In the genomic region with DNA sequence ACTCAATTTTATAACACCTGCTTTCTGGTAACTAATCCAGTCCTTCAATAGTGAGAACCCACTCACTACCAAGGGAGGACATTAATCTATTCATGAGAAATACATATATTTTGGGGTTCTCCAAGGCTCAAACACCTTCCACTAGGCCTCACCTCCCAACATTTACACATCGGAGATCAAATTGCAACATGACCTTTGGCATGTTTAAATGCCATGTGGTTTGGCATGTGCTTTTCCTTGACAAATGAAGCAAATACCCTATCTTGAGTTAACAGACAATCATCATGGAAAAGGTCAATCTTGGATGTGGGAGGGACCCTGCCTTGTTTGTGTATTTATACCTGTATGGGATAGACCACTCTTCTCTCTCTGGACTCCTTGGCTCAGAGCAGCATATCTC, we compare ENCODE assay signal across 18 cellular contexts. TPM values are rescaled to one million over a fixed set of nuclear protein-coding genes. Genes with fewer than 3 reads are reported as not detected.
DNase-seq lines count a peak whose midpoint lies in the region; ATAC-seq, FAIRE-seq and TF ChIP-seq lines count a peak whose summit lies in the region.
"Had no signal": no experiment of that assay in that cellular context is flagged by ENCODE, and none has a peak within 500 bp of the region (broad histone marks: within the 10 kb centered on the region; RNA-seq: fewer than 3 reads in every experiment).

No MANE protein-coding gene starts in this region.

- H3K27me3 ChIP-seq in PC-3 (ENCODE audit: low read length), result no peaks in the 10 kb centered on the region
- no peaks in the 10 kb centered on the region for H3K27me3 ChIP-seq in HepG2 (ENCODE audit: control insufficient read depth in 1 of 2, insufficient read depth in 2 of 2, low read length in 2 of 2)

- H4K20me1 ChIP-seq in PC-3 (ENCODE audit: low read length), result no peaks in the 10 kb centered on the region
- H4K20me1 ChIP-seq in HepG2 (ENCODE audit: insufficient read depth, low read length), result no peaks in the 10 kb centered on the region

- no peak for FAIRE-seq in HepG2 (lab: Jason Lieb, UNC)
- FAIRE-seq: GM12878, GM18507 had no signal

- no peak for TF ChIP-seq RAD21 in HepG2 (CRISPR knock-in tag; IDR thresholded peaks at IDR 0.05)

- H3K79me2 ChIP-seq in PC-3 (ENCODE audit: low read length), result no peaks in the 10 kb centered on the region
- H3K79me2 ChIP-seq in HepG2 (ENCODE audit: insufficient read depth, low read length), result no peaks in the 10 kb centered on the region

- CTCF ChIA-PET in PC-3 (lab: Charles Lee) (interaction anchor here (0.5 to 1.5 kb wide), 5 partner anchors 21 to 584 kb away, joined by 3 to 15 read pairs (median 5); no protein-coding TSS in a partner anchor), HepG2 (lab: Yijun Ruan, JAX; ENCODE audit: low intra/inter-chr PET ratio, low total read pairs) (no interaction called here)

- H3K4me1 ChIP-seq in PC-3 (ENCODE audit: insufficient read depth, low read length) (peaks cover 49% of the 10 kb centered on the region), HepG2 (ENCODE audit: insufficient read depth, low read length) (peaks cover 35% of the 10 kb centered on the region)

- TF ChIP-seq POLR2A in HepG2 (IDR thresholded peaks at IDR 0.05; ENCODE audit: insufficient read depth in 1 of 2, low read depth in 2 of 2, low read length in 2 of 2), result no peak

- H3K4me3 Mint-ChIP-seq in progenitor cell of endocrine pancreas (ENCODE audit: low read depth), result no peak overlapping the region
- H3K4me3 Mint-ChIP-seq: CD8-positive, alpha-beta memory T cell; IgD-negative memory B cell had no signal

- BruUV-seq in PC-3 (replicated peaks; lab: Mats Ljungman, UMichigan) (no TSS peak), HepG2 (replicated peaks; lab: Mats Ljungman, UMichigan) (no TSS peak)

- H3K9me3 ChIP-seq in PC-3 (ENCODE audit: low read length), result no peaks in the 10 kb centered on the region
- H3K9me3 ChIP-seq in HepG2 (ENCODE audit: low read length), result no peaks in the 10 kb centered on the region

- peaks cover 11% of the 10 kb centered on the region for H3F3A ChIP-seq in PC-3 (ENCODE audit: low read length, unreplicated experiment)

- H3K4me2 ChIP-seq in PC-3 (ENCODE audit: low read length) (peak overlapping the region; percentile 71), HepG2 (ENCODE audit: low read depth, low read length) (no peak overlapping the region; the same call in 1 of the 2 replicates)

- POLR2A ChIA-PET in PC-3 (lab: Charles Lee; ENCODE audit: unreplicated experiment) (interaction anchor here (0.5 to 0.7 kb wide), 5 partner anchors 41 to 793 kb away, joined by 3 to 8 read pairs (median 4); no protein-coding TSS in a partner anchor), HepG2 (lab: Yijun Ruan, JAX) (no interaction called here)

- H3K4me1 Mint-ChIP-seq in progenitor cell of endocrine pancreas (ENCODE audit: low read depth), result peaks cover 45% of the 10 kb centered on the region
- H3K4me1 Mint-ChIP-seq: CD8-positive, alpha-beta memory T cell; IgD-negative memory B cell had no signal

- H3K9ac ChIP-seq in PC-3 (ENCODE audit: low read length), result peak overlapping the region; percentile 23; the same call in 1 of the 2 replicates
- H3K9ac ChIP-seq in HepG2 (ENCODE audit: insufficient read depth, low read depth, low read length), result no peak overlapping the region

- H3K27me3 Mint-ChIP-seq in progenitor cell of endocrine pancreas, result no peaks in the 10 kb centered on the region
- H3K27me3 Mint-ChIP-seq: IgD-negative memory B cell had no signal

- H3K9me3 Mint-ChIP-seq in progenitor cell of endocrine pancreas (ENCODE audit: low read depth), result peaks cover 8% of the 10 kb centered on the region

- H3K27ac ChIP-seq in PC-3 (ENCODE audit: low read length) (peak overlapping the region; percentile 75), HepG2 (ENCODE audit: extremely low read length, insufficient read depth, low read length) (no peak overlapping the region)

- TF ChIP-seq EP300 in HepG2 (IDR thresholded peaks at IDR 0.05; ENCODE audit: low read depth in 2 of 2, low read length in 2 of 2) (no peak), HepG2 (CRISPR knock-in tag; IDR thresholded peaks at IDR 0.05; ENCODE audit: borderline replicate concordance) (no peak)

- H3K4me3 ChIP-seq in PC-3 (ENCODE audit: low read length) (peak overlapping the region; percentile 3; the same call in 1 of the 2 replicates), HepG2 (replicated peaks in 1 of 3; ENCODE audit: insufficient read depth in 1 of 3, low read depth in 2 of 3, low read length in 3 of 3) (no peak overlapping the region)
- H3K4me3 ChIP-seq: GM12878 had no signal

- TF ChIP-seq CTCF in PC-3 (conservative IDR thresholded peaks at IDR 0.05; ENCODE audit: low read depth, low read length) (no peak), HepG2 (CRISPR knock-in tag; IDR thresholded peaks at IDR 0.05) (no peak), progenitor cell of endocrine pancreas (IDR thresholded peaks at IDR 0.05; ENCODE audit: unreplicated experiment) (no peak)

- intact Hi-C loops in PC-3 (cut with micrococcal nuclease), result no loop called here
- intact Hi-C loops in HepG2 (cut with micrococcal nuclease; ENCODE audit: unreplicated experiment), result loop anchor here (10.0 kb wide), 2 partner anchors 238 to 312 kb away; a partner anchor contains a TSS

- peaks cover 5% of the 10 kb centered on the region for H3K36me3 Mint-ChIP-seq in progenitor cell of endocrine pancreas (ENCODE audit: insufficient read depth)
- H3K36me3 Mint-ChIP-seq: CD8-positive, alpha-beta memory T cell; IgD-negative memory B cell had no signal

- no peak overlapping the region for H2AFZ ChIP-seq in PC-3 (ENCODE audit: low read length)
- H2AFZ ChIP-seq in HepG2 (ENCODE audit: low read length), result no peak overlapping the region

- peak; percentile 41 for DNase-seq in PC-3
- peak; percentile 34 for DNase-seq in HepG2 (ENCODE audit: low spot score)
- no peak for DNase-seq in progenitor cell of endocrine pancreas (ENCODE audit: low spot score, unreplicated experiment)
- no peak for DNase-seq in NCI-H510A treated with DMSO at 0.1 percent for 48 hours (lab: John Stamatoyannopoulos, UW)
- no peak for DNase-seq in SIG-M5 treated with dmso at 0.1 percent for 504 hours (lab: John Stamatoyannopoulos, UW; ENCODE audit: unreplicated experiment)
- no peak for DNase-seq in RPMI8226
- DNase-seq: CD8-positive, alpha-beta memory T cell; NCI-H1417 treated with DMSO at 0.1 percent for 48 hours; NCI-H526 treated with DMSO at 0.1 percent for 48 hours; Right ventricle myocardium superior had no signal

- peak overlapping the region; percentile 94 for H3K27ac Mint-ChIP-seq in progenitor cell of endocrine pancreas
- H3K27ac Mint-ChIP-seq: CD8-positive, alpha-beta memory T cell; IgD-negative memory B cell had no signal

- 0% methylated on average over 1 of the region's 1 CpG for WGBS in HepG2 (ENCODE audit: low lambda C conversion rate)

- ATAC-seq in PC-3, result no peak
- ATAC-seq in HepG2, result no peak; the same call in 2 of the 3 replicates
- ATAC-seq in HG02981 (IDR thresholded peaks at IDR 0.05; ENCODE audit: unreplicated experiment), result no peak
- ATAC-seq: GM12878, HCT116, SK-N-SH treated with all-trans-retinoic acid at 6 μM for 48 hours had no signal

- no peaks in the 10 kb centered on the region for H3K9me2 ChIP-seq in PC-3 (replicated peaks; ENCODE audit: low read length)

- no peaks in the 10 kb centered on the region for H3K36me3 ChIP-seq in PC-3 (ENCODE audit: low read depth, low read length)
- no peaks in the 10 kb centered on the region for H3K36me3 ChIP-seq in HepG2 (replicated peaks in 1 of 2; ENCODE audit: control insufficient read depth in 1 of 2, insufficient read depth in 2 of 2, low read length in 2 of 2)

- in situ Hi-C loops in HepG2 (cut with HindIII; ENCODE audit: extremely low pct_ligation_motif_present, low pct_unique_long_range_greater_than_20kb), result no loop called here

RNA-seq across cellular contexts. Expression of a gene that starts 21.9 kb away (rescaled TPM):
- total RNA-seq in PC-3 (2014; rRNA removed) (not detected in 2 replicates), HepG2 (2016; rRNA removed; fragmentation: Illumina TruSeq; extraction: Trizol) (not detected in 2 replicates), progenitor cell of endocrine pancreas (not detected in 2 replicates)
- total RNA-seq in HepG2 (2016; cell fraction: cytosol; rRNA removed; fragmentation: Illumina TruSeq; extraction: Trizol; ENCODE audit: low read depth), result not detected in 2 replicates
- not detected in 2 replicates for total RNA-seq in HepG2 (2016; cell fraction: insoluble cytoplasmic fraction; rRNA removed; fragmentation: Illumina TruSeq; extraction: Trizol)
- total RNA-seq in HepG2 (2016; cell fraction: membrane; rRNA removed; fragmentation: Illumina TruSeq; extraction: Trizol), result not detected in 2 replicates
- total RNA-seq in HepG2 (2016; cell fraction: nucleus; rRNA removed; fragmentation: Illumina TruSeq; extraction: Trizol), result not detected in 2 replicates
- not detected in 2 replicates for polyA plus RNA-seq in HepG2 (2011; rRNA removed)
- polyA plus RNA-seq in HepG2 (2011; cell fraction: cytosol; rRNA removed), result not detected in 2 replicates
- not detected in 2 replicates for polyA plus RNA-seq in HepG2 (2011; cell fraction: nucleus; rRNA removed)
- polyA plus RNA-seq in HepG2 (2012), result not detected in 2 replicates
- not detected in 2 replicates for polyA plus RNA-seq in HepG2 (2016; cell fraction: cytosol; fragmentation: Illumina TruSeq; extraction: Trizol; ENCODE audit: low read depth)
- not detected in 2 replicates for polyA plus RNA-seq in HepG2 (2016; cell fraction: insoluble cytoplasmic fraction; fragmentation: Illumina TruSeq; extraction: Trizol; ENCODE audit: low read depth)
- polyA plus RNA-seq in HepG2 (2016; cell fraction: membrane; fragmentation: Illumina TruSeq; extraction: Trizol; ENCODE audit: low read depth), result not detected in 2 replicates
- polyA plus RNA-seq in HepG2 (2016; cell fraction: nucleus; fragmentation: Illumina TruSeq; extraction: Trizol; ENCODE audit: insufficient read depth, low read depth), result not detected in 2 replicates
- not detected in 2 replicates for polyA minus RNA-seq in HepG2 (2011; rRNA and poly(A)+ RNA removed; ENCODE audit: low replicate concordance)
- polyA minus RNA-seq in HepG2 (2011; cell fraction: cytosol; rRNA and poly(A)+ RNA removed), result not detected in 2 replicates
- not detected in 2 replicates for polyA minus RNA-seq in HepG2 (2011; cell fraction: nucleus; rRNA and poly(A)+ RNA removed)
- total RNA-seq: CD8-positive, alpha-beta memory T cell; GM12878; Right ventricle myocardium superior had no signal
- polyA plus RNA-seq: AG04450; BJ; CD8-positive, alpha-beta memory T cell; GM12878; IgD-negative memory B cell had no signal

RNA-seq across cellular contexts. Expression of a gene that starts 56.4 kb away (rescaled TPM):
- not detected in 2 replicates for total RNA-seq in PC-3 (2014; rRNA removed)
- not detected in 2 replicates for total RNA-seq in HepG2 (2016; rRNA removed; fragmentation: Illumina TruSeq; extraction: Trizol)
- total RNA-seq in HepG2 (2016; cell fraction: cytosol; rRNA removed; fragmentation: Illumina TruSeq; extraction: Trizol; ENCODE audit: low read depth), result not detected in 2 replicates
- not detected in 2 replicates for total RNA-seq in HepG2 (2016; cell fraction: insoluble cytoplasmic fraction; rRNA removed; fragmentation: Illumina TruSeq; extraction: Trizol)
- total RNA-seq in HepG2 (2016; cell fraction: membrane; rRNA removed; fragmentation: Illumina TruSeq; extraction: Trizol), result not detected in 2 replicates
- not detected in 2 replicates for total RNA-seq in HepG2 (2016; cell fraction: nucleus; rRNA removed; fragmentation: Illumina TruSeq; extraction: Trizol)
- polyA plus RNA-seq in HepG2 (2011; rRNA removed), result not detected in 2 replicates
- polyA plus RNA-seq in HepG2 (2011; cell fraction: cytosol; rRNA removed), result not detected in 2 replicates
- not detected in 2 replicates for polyA plus RNA-seq in HepG2 (2011; cell fraction: nucleus; rRNA removed)
- not detected in 2 replicates for polyA plus RNA-seq in HepG2 (2012)
- polyA plus RNA-seq in HepG2 (2016; cell fraction: cytosol; fragmentation: Illumina TruSeq; extraction: Trizol; ENCODE audit: low read depth), result not detected in 2 replicates
- polyA plus RNA-seq in HepG2 (2016; cell fraction: insoluble cytoplasmic fraction; fragmentation: Illumina TruSeq; extraction: Trizol; ENCODE audit: low read depth), result not detected in 2 replicates
- polyA plus RNA-seq in HepG2 (2016; cell fraction: membrane; fragmentation: Illumina TruSeq; extraction: Trizol; ENCODE audit: low read depth), result not detected in 2 replicates
- not detected in 2 replicates for polyA plus RNA-seq in HepG2 (2016; cell fraction: nucleus; fragmentation: Illumina TruSeq; extraction: Trizol; ENCODE audit: insufficient read depth, low read depth)
- not detected in 2 replicates for polyA minus RNA-seq in HepG2 (2011; rRNA and poly(A)+ RNA removed; ENCODE audit: low replicate concordance)
- polyA minus RNA-seq in HepG2 (2011; cell fraction: cytosol; rRNA and poly(A)+ RNA removed), result not detected in 2 replicates
- not detected in 2 replicates for polyA minus RNA-seq in HepG2 (2011; cell fraction: nucleus; rRNA and poly(A)+ RNA removed)
- not detected in 2 replicates for total RNA-seq in progenitor cell of endocrine pancreas
- total RNA-seq: CD8-positive, alpha-beta memory T cell; GM12878; Right ventricle myocardium superior had no signal
- polyA plus RNA-seq: AG04450; BJ; CD8-positive, alpha-beta memory T cell; GM12878; IgD-negative memory B cell had no signal

Comparison
In these comparisons a context has a peak if more than half of its experiments do, and no peak if none do; other contexts are left out.
1. DNase-seq: peak in PC-3 (single experiment) and HepG2 (single experiment); none in progenitor cell of endocrine pancreas (single experiment), NCI-H510A treated with DMSO at 0.1 percent for 48 hours (single experiment), SIG-M5 treated with dmso at 0.1 percent for 504 hours (single experiment) and RPMI8226 (single experiment).